ENCODE assay signal across 33 cellular contexts in the genomic region with DNA sequence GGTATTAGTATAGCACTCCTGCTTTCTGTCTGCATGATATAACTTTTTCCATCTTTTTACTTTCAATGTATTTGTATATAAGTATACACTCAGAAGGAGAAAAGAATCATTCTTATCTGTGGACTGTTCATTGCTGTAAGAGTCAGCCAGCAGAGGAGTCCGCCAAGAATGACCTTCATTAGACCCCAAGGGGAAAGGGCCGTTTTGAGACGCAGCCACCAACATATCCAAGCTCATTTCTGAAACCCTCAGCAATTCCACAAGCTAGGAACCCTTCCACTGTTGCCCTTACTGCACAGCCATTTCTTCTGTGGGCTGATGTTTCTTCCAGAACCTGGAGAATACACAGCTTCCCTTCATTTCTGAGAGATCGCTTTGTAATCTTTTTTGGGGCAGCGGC.
"Had no signal": no experiment of that assay in that cellular context is flagged by ENCODE, and none has a peak within 500 bp of the region (broad histone marks: within the 10 kb centered on the region; RNA-seq: fewer than 3 reads in every experiment).

No MANE protein-coding gene starts in this region.

- H3K36me3 ChIP-seq: adrenal gland, brain microvascular endothelial cell, breast epithelium had no signal

- H3K27ac ChIP-seq: adrenal gland, body of pancreas, brain microvascular endothelial cell, breast epithelium, VCaP had no signal

- H3K4me3 ChIP-seq: adrenal gland, body of pancreas, breast epithelium had no signal

- ATAC-seq: activated CD8-positive, alpha-beta T cell treated with anti-CD3 and anti-CD28 coated beads for 36 hours; activated naive CD4-positive, alpha-beta T cell treated with anti-CD3 and anti-CD28 coated beads, Interleukin-2, amount 50 U/mL, for 72 hours; activated T-cell treated with anti-CD3 and anti-CD28 coated beads, Interleukin-2, amount 50 U/mL, for 4 hours; activated T-cell treated with anti-CD3 and anti-CD28 coated beads, Interleukin-2, amount 50 U/mL, for 72 hours; activated T-helper 17 cell treated with anti-CD3 and anti-CD28 coated beads, Interleukin-2, amount 50 U/mL, for 72 hours; body of pancreas had no signal

- H3K27me3 ChIP-seq: adrenal gland, body of pancreas, brain microvascular endothelial cell, breast epithelium had no signal

- DNase-seq: activated B cell treated with CpG ODN at 0.5 μM for 24 hours; activated CD4-positive, alpha-beta memory T cell treated with anti-CD3 and anti-CD28 coated beads for 36 hours; activated CD4-positive, alpha-beta T cell treated with anti-CD3 and anti-CD28 coated beads for 4 hours; activated CD4-positive, alpha-beta T cell treated with anti-CD3 and anti-CD28 coated beads, Interleukin-2, amount 10 ng/mL, durations not matched to agents 24 days and 14 days; activated CD4-positive, alpha-beta T cell treated with anti-CD3 and anti-CD28 coated beads, Interleukin-2, amount 50 U/mL, for 1 hour; activated CD4-positive, alpha-beta T cell treated with anti-CD3 and anti-CD28 coated beads, Interleukin-2, amount 50 U/mL, for 4 hours; activated CD4-positive, CD25-positive, alpha-beta regulatory T cell treated with anti-CD3 and anti-CD28 coated beads, Interleukin-2, amount 50 U/mL, for 72 hours; activated CD8-positive, alpha-beta memory T cell treated with anti-CD3 and anti-CD28 coated beads, Interleukin-2, amount 50 U/mL, for 4 hours; activated CD8-positive, alpha-beta T cell treated with anti-CD3 and anti-CD28 coated beads for 36 hours; activated effector memory CD4-positive, alpha-beta T cell treated with anti-CD3 and anti-CD28 coated beads, Interleukin-2, amount 50 U/mL, for 16 hours; activated gamma-delta T cell treated with Interleukin-2 at 50 U/mL for 16 hours; activated naive CD4-positive, alpha-beta T cell; activated naive CD4-positive, alpha-beta T cell treated with anti-CD3 and anti-CD28 coated beads for 36 hours; activated naive CD4-positive, alpha-beta T cell treated with anti-CD3 and anti-CD28 coated beads, Interleukin-2, amount 50 U/mL, for 16 hours; activated naive CD8-positive, alpha-beta T cell treated with anti-CD3 and anti-CD28 coated beads for 36 hours; activated T-cell treated with anti-CD3 and anti-CD28 coated beads for 4 hours; activated T-cell treated with anti-CD3 and anti-CD28 coated beads, Interleukin-2, amount 50 U/mL, for 1 hour; activated T-cell treated with anti-CD3 and anti-CD28 coated beads, Interleukin-2, amount 50 U/mL, for 4 hours; activated T-cell treated with anti-CD3 and anti-CD28 coated beads, Interleukin-2, amount 50 U/mL, for 72 hours; adrenal gland; amniotic stem cell; aorta; body of pancreas; brain microvascular endothelial cell; central memory CD4-positive, alpha-beta T cell; SW 1271; T-helper 1 cell; T-helper 2 cell; T-helper 9 cell had no signal

- H3K9me3 ChIP-seq: adrenal gland, body of pancreas, breast epithelium had no signal
